In genomic region chr3:187291001-187291511, GRCh38 we compare ENCODE assay signal across 10 cellular contexts. TPM values are rescaled to one million over a fixed set of nuclear protein-coding genes. Genes with fewer than 3 reads are reported as not detected.
DNase-seq lines count a peak whose midpoint lies in the region; ATAC-seq and TF ChIP-seq lines count a peak whose summit lies in the region.
"Had no signal": no experiment of that assay in that cellular context is flagged by ENCODE, and none has a peak within 500 bp of the region (broad histone marks: within the 10 kb centered on the region; RNA-seq: fewer than 3 reads in every experiment).

No MANE protein-coding gene starts in this region.

- in situ Hi-C loops in astrocyte of the spinal cord (cut with HindIII; ENCODE audit: low sequenced_read_pairs) = no loop called here

- intact Hi-C loops in psoas muscle (cut with DNase I) = loop anchor here in 1 of 2 donors (5.0 kb wide), 1 partner anchor 69 kb away; no protein-coding TSS in a partner anchor

- no peaks in the 10 kb centered on the region for H3K9me3 ChIP-seq in psoas muscle

- H3K4me3 ChIP-seq in astrocyte of the spinal cord (ENCODE audit: low read depth, low read length) (no peak overlapping the region), iPS-11a (ENCODE audit: low read depth, low read length) (peak overlapping the region; percentile 40), psoas muscle (no peak overlapping the region)

- peak in 3 of 4 donors; percentile 41 to 70 (median 56) for ATAC-seq in psoas muscle

- H3K36me3 ChIP-seq in psoas muscle (ENCODE audit: insufficient read depth in 1 of 2, low read depth in 1 of 2) = no peaks in the 10 kb centered on the region

- DNase-seq in ELR (ENCODE audit: low read depth) = peak; percentile 61
- DNase-seq in astrocyte of the spinal cord (ENCODE audit: low read depth, low spot score) = peak; percentile 53
- peak in 1 of 2 donors; percentile 62 for DNase-seq in psoas muscle
- DNase-seq in DMS53 (lab: John Stamatoyannopoulos, UW) = no peak
- no peak for DNase-seq in pons (ENCODE audit: low spot score)
- no peak for DNase-seq in iPS-NIHi11 (ENCODE audit: low spot score)
- no peak for DNase-seq in NCI-H748 treated with DMSO at 0.1 percent for 48 hours (lab: John Stamatoyannopoulos, UW)
- DNase-seq: stimulated activated CD4-positive, alpha-beta T cell treated with anti-CD3 and anti-CD28 coated beads, Interleukin-2, amount 100 ng/mL, for 24 hours had no signal

- H3K4me1 ChIP-seq in psoas muscle = no peaks in the 10 kb centered on the region

- 9 to 16% (median 13%) methylated on average over 6 of the region's 6 CpGs for WGBS in psoas muscle, 3 donors

- TF ChIP-seq CTCF in astrocyte of the spinal cord (IDR thresholded peaks at IDR 0.05; ENCODE audit: low read depth, low read length) = no peak
- TF ChIP-seq CTCF in psoas muscle (IDR thresholded peaks at IDR 0.05) = no peak

- H3K27ac ChIP-seq in psoas muscle = no peak overlapping the region

- no peaks in the 10 kb centered on the region for H3K27me3 ChIP-seq in psoas muscle (ENCODE audit: insufficient read depth in 3 of 3, low read length in 2 of 3)

RNA-seq across cellular contexts. Expression of gene MASP1, which starts 0.5 kb away (rescaled TPM):
- 1 to 10 TPM in 3 of 4 donors, under 1 TPM in 1; 0.66 to 8.1 (median 3.1) TPM for total RNA-seq in psoas muscle
- 1 to 10 TPM; 2.0 to 6.2 (median 4.2) TPM for polyA plus RNA-seq in psoas muscle
- total RNA-seq: OCI-LY7 had no signal

Comparison
In these comparisons a context has a peak if more than half of its experiments do, and no peak if none do; other contexts are left out.
1. DNase-seq: peak in ELR (single experiment) and astrocyte of the spinal cord (single experiment); none in DMS53 (single experiment), pons (single experiment), iPS-NIHi11 (single experiment) and NCI-H748 treated with DMSO at 0.1 percent for 48 hours (single experiment).